Comparison of ENCODE assay signal across 8 cellular contexts in the genomic region with DNA sequence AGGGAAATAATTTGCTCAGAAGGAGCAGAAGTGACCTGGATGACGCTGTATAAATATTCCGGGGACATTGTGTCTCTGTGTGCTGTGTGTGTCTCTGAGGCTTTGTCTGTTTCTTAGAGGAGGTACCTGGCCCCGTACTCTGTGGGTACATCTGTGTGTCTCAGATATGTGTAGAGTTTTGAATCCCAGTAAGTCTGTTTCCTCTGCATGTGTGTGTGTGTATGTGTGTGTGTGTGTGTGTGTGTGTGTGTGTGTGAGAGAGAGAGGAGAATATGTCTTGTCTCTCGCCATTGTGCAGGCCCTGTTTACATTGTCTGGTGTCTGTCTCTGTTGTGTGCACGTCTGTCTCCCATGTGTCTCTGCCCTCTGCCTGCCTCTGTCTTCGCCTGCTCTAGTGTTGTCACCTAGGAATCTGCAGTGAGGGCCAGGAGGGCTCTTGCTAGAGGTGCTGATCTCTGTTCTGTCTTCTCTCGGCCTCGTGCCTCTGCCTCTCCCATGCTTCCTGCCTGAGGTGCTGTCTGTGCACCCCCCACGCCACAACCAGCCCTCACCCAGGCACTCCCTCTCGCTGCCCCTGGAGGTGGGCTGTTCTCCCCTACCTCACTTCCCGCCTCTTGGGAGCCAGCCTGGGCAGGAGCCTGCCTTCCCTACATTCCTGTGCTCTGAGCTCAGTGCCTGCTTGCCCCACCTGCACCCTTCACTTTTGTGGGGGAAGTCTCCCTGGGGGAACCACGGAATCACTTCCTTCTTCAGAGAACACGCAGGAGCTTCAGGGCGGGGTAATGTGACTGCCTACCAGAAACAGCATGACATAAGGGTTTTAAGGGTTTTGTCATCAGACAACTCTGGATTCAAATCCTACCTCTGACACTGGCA. TPM values are rescaled to one million over a fixed set of nuclear protein-coding genes. Genes with fewer than 3 reads are reported as not detected.
DNase-seq lines count a peak whose midpoint lies in the region; ATAC-seq, FAIRE-seq and TF ChIP-seq lines count a peak whose summit lies in the region.

No MANE protein-coding gene starts in this region.

- TF ChIP-seq CTCF in A549 (IDR thresholded peaks at IDR 0.05) (no peak), HEK293 (tag by site-specific recombination; IDR thresholded peaks at IDR 0.05) (no peak), brain microvascular endothelial cell (IDR thresholded peaks at IDR 0.05; ENCODE audit: low read depth, low read length, missing control alignments) (no peak)

- H3K27me3 Mint-ChIP-seq in T-cell: no peaks in the 10 kb centered on the region

- H3K27me3 ChIP-seq in brain microvascular endothelial cell (replicated peaks): no peaks in the 10 kb centered on the region

- peaks cover 78 to 84% (median 82%) of the 10 kb centered on the region in 3 donors for H3K4me1 Mint-ChIP-seq in T-cell

- H3K27ac ChIP-seq in A549: peak overlapping the region; percentile 77 to 83; a peak in 5 of 6 replicates
- H3K27ac ChIP-seq in HEK293 (ENCODE audit: extremely low read depth, low read depth, low read length): peak overlapping the region; percentile 78
- H3K27ac ChIP-seq in brain microvascular endothelial cell: peak overlapping the region; percentile 74

- H3K36me3 Mint-ChIP-seq in T-cell: peaks cover 25% of the 10 kb centered on the region

- WGBS in A549 (ENCODE audit: missing lambda C conversion rate): 58% methylated on average over 12 of the region's 14 CpGs

- H3K4me3 ChIP-seq in A549 (0 out of 3 replicates have a peak overlapping the region, but pooled peaks have one; percentile 33), HEK293 (ENCODE audit: low read depth, low read length) (no peak overlapping the region; the same call in 1 of the 2 replicates), brain microvascular endothelial cell (ENCODE audit: low read depth, low read length) (peak overlapping the region; percentile 58)

- no peaks in the 10 kb centered on the region for H3K9me3 Mint-ChIP-seq in T-cell

- CTCF ChIA-PET in A549 (lab: Yijun Ruan, JAX): interaction anchor here (0.9 to 8.6 kb wide), 14 partner anchors 7 to 180 kb away, joined by 3 to 82 read pairs (median 4); a partner anchor contains a TSS
- CTCF ChIA-PET in HEK293 (lab: Yijun Ruan, JAX): interaction anchor here (0.6 to 3.4 kb wide), 8 partner anchors 10 to 125 kb away, joined by 3 to 28 read pairs (median 4); a partner anchor contains a TSS
- CTCF ChIA-PET in T-cell (lab: Charles Lee): interaction anchor here (0.6 to 5.9 kb wide), 9 partner anchors 8 to 124 kb away, joined by 3 to 41 read pairs (median 5); a partner anchor contains a TSS

- ATAC-seq in A549 (no peak), T-cell (replicated peaks in 1 of 4) (peak; percentile 59 to 78 (median 66)), left lobe of liver (peak; percentile 27), HG03139 (IDR thresholded peaks at IDR 0.05; ENCODE audit: unreplicated experiment) (no peak)

- DNase-seq in A549 (ENCODE audit: low read depth in 1 of 2, low spot score in 1 of 2): no peak
- peak; percentile 38 to 76 (median 56) for DNase-seq in T-cell
- DNase-seq in brain microvascular endothelial cell: peak; percentile 12
- DNase-seq in left lobe of liver (ENCODE audit: low spot score): no peak
- DNase-seq in stimulated activated naive CD4-positive, alpha-beta T cell (lab: John Stamatoyannopoulos, UW): peak; percentile 30 to 78 (median 70)
- DNase-seq in NCI-H82 treated with DMSO at 0.1 percent for 48 hours (lab: John Stamatoyannopoulos, UW; ENCODE audit: unreplicated experiment): no peak

- H3K4me1 ChIP-seq in A549 (peaks cover 62% of the 10 kb centered on the region), HEK293 (ENCODE audit: control insufficient read depth, insufficient read depth, low read length) (peaks cover 5% of the 10 kb centered on the region)

- POLR2A ChIA-PET in A549 (lab: Yijun Ruan, JAX) (interaction anchor here (1.3 to 2.5 kb wide), 2 partner anchors 12 to 62 kb away, joined by 4 to 19 read pairs; a partner anchor contains a TSS), HEK293 (lab: Yijun Ruan, JAX) (interaction anchor here (1.1 to 2.3 kb wide), 7 partner anchors 8 to 124 kb away, joined by 3 to 28 read pairs (median 4); a partner anchor contains a TSS), T-cell (lab: Charles Lee) (interaction anchor here (0.6 to 1.0 kb wide), 5 partner anchors 9 to 256 kb away, joined by 3 to 4 read pairs (median 3); a partner anchor contains a TSS)

- in situ Hi-C loops in brain microvascular endothelial cell (cut with HindIII; ENCODE audit: low pct_ligation_motif_present, low sequenced_read_pairs): no loop called here

- TF ChIP-seq POLR2A in A549 (IDR thresholded peaks at IDR 0.05; ENCODE audit: low read length): no peak

- H3K9me3 ChIP-seq in A549: no peaks in the 10 kb centered on the region
- no peaks in the 10 kb centered on the region for H3K9me3 ChIP-seq in HEK293 (ENCODE audit: control insufficient read depth, insufficient read depth, low read depth, low read length)

- no peak for TF ChIP-seq RAD21 in A549 (conservative IDR thresholded peaks at IDR 0.05 in 1 of 2, IDR thresholded peaks at IDR 0.05 in 1 of 2)

- TF ChIP-seq EP300 in A549 (IDR thresholded peaks at IDR 0.05): no peak

- peaks cover 0 to 63% of the 10 kb centered on the region in 2 experiments; a peak in 2 of 3 replicates for H3K36me3 ChIP-seq in HEK293 (ENCODE audit: control insufficient read depth in 2 of 2, insufficient read depth in 1 of 2, low read length in 2 of 2)
- peaks cover 48% of the 10 kb centered on the region for H3K36me3 ChIP-seq in brain microvascular endothelial cell (replicated peaks)

- H3K4me2 ChIP-seq in A549: peak overlapping the region; percentile 93

- H3K27ac Mint-ChIP-seq in T-cell: peak overlapping the region; percentile 96

- peak overlapping the region; percentile 77 to 82 (median 82) for H3K4me3 Mint-ChIP-seq in T-cell

- no peak for FAIRE-seq in A549 (lab: Jason Lieb, UNC)

TF ChIP-seq in A549, 52 proteins besides CTCF, POLR2A, EP300 and RAD21 (continues in another document):
- TF ChIP-seq FOXS1 (CRISPR knock-in tag; IDR thresholded peaks at IDR 0.05) (no peak), ZSCAN20 (CRISPR knock-in tag; IDR thresholded peaks at IDR 0.05) (no peak), CBX8 (IDR thresholded peaks at IDR 0.05) (no peak), JUNB (IDR thresholded peaks at IDR 0.05) (no peak), RARB (CRISPR knock-in tag; IDR thresholded peaks at IDR 0.05) (no peak), EHMT2 (IDR thresholded peaks at IDR 0.05; ENCODE audit: low read depth) (no peak), RNF2 (IDR thresholded peaks at IDR 0.05; ENCODE audit: borderline replicate concordance, low read depth) (no peak), HOXB13 (CRISPR knock-in tag; IDR thresholded peaks at IDR 0.05; ENCODE audit: low read depth) (no peak), CBX2 (IDR thresholded peaks at IDR 0.05; ENCODE audit: borderline replicate concordance, low read depth) (no peak)
- TF ChIP-seq, protein P1, sequence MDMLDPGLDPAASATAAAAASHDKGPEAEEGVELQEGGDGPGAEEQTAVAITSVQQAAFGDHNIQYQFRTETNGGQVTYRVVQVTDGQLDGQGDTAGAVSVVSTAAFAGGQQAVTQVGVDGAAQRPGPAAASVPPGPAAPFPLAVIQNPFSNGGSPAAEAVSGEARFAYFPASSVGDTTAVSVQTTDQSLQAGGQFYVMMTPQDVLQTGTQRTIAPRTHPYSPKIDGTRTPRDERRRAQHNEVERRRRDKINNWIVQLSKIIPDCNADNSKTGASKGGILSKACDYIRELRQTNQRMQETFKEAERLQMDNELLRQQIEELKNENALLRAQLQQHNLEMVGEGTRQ (IDR thresholded peaks at IDR 0.05): no peak

RNA-seq across cellular contexts. Expression of a gene that starts 5.9 kb away (rescaled TPM):
- polyA plus RNA-seq in A549 (2011; rRNA removed) (15.4 and 16.4 TPM in 2 replicates), A549 (2017; fragmentation: RNase III; extraction: RNeasy Plus Mini Kit Qiagen cat#74134 plus additional on column Dnase treatment) (74.9 to 79.0 TPM (median 75.0 TPM) in 3 replicates)
- polyA plus RNA-seq in A549 (2012; cell fraction: cytosol; rRNA removed): 65.2 and 90.0 TPM in 2 replicates
- 113 and 167 TPM in 2 replicates for polyA plus RNA-seq in A549 (2012; cell fraction: nucleus; rRNA removed)
- polyA minus RNA-seq in A549 (2011; rRNA and poly(A)+ RNA removed): 15.5 and 28.3 TPM in 2 replicates
- total RNA-seq in T-cell (100 to 1,000 TPM; 157 to 295 (median 263) TPM), left lobe of liver (13.3 TPM)

RNA-seq across cellular contexts. Expression of a gene that starts 12.6 kb away (rescaled TPM):
- polyA plus RNA-seq in A549 (2011; rRNA removed) (62.2 and 67.0 TPM in 2 replicates), A549 (2017; fragmentation: RNase III; extraction: RNeasy Plus Mini Kit Qiagen cat#74134 plus additional on column Dnase treatment) (103 to 109 TPM (median 105 TPM) in 3 replicates)
- polyA plus RNA-seq in A549 (2012; cell fraction: cytosol; rRNA removed): 69.5 and 75.1 TPM in 2 replicates
- 27.5 and 54.4 TPM in 2 replicates for polyA plus RNA-seq in A549 (2012; cell fraction: nucleus; rRNA removed)
- polyA minus RNA-seq in A549 (2011; rRNA and poly(A)+ RNA removed): 16.7 and 17.4 TPM in 2 replicates
- total RNA-seq in T-cell (10 to 100 TPM; 42.3 to 48.2 (median 44.6) TPM), left lobe of liver (24.8 TPM)

RNA-seq across cellular contexts. Expression of a gene that starts 36.9 kb away (rescaled TPM):
- polyA plus RNA-seq in A549 (2011; rRNA removed): 0.05 and 0.12 TPM in 2 replicates
- polyA plus RNA-seq in A549 (2012; cell fraction: cytosol; rRNA removed): 0.05 and 0.09 TPM in 2 replicates
- polyA plus RNA-seq in A549 (2012; cell fraction: nucleus; rRNA removed): 0.11 and 0.13 TPM in 2 replicates
- polyA plus RNA-seq in A549 (2017; fragmentation: RNase III; extraction: RNeasy Plus Mini Kit Qiagen cat#74134 plus additional on column Dnase treatment): 0.07 to 0.16 TPM (median 0.12 TPM) in 3 replicates
- 0.08 and 0.10 TPM in 2 replicates for polyA minus RNA-seq in A549 (2011; rRNA and poly(A)+ RNA removed)
- under 1 TPM in 4 of 5 donors, not detected in 1; 0.08 to 0.15 (median 0.09) TPM for total RNA-seq in T-cell
- total RNA-seq in left lobe of liver: 0.50 TPM

Comparison
In these comparisons a context has a peak if more than half of its experiments do, and no peak if none do; other contexts are left out.
1. ATAC-seq: peak in T-cell (4 of 4) and left lobe of liver (single experiment); none in A549 (0 of 2) and HG03139 (single experiment).
2. DNase-seq: peak in T-cell (34 of 34), brain microvascular endothelial cell (single experiment) and stimulated activated naive CD4-positive, alpha-beta T cell (6 of 6); none in A549 (0 of 2), left lobe of liver (single experiment) and NCI-H82 treated with DMSO at 0.1 percent for 48 hours (single experiment).
3. RNA of a gene that starts 5.9 kb away (total RNA-seq): 157 to 295 TPM in T-cell; 13.3 TPM in left lobe of liver (single experiment); every median in the first group is over 10 times any median in the second.
4. Peak in every context shown above with its lines, with median percentiles within 50 percentile points of each other: H3K27ac ChIP-seq.